Comparison of ENCODE assay signal across 1 cellular context in the genomic region with DNA sequence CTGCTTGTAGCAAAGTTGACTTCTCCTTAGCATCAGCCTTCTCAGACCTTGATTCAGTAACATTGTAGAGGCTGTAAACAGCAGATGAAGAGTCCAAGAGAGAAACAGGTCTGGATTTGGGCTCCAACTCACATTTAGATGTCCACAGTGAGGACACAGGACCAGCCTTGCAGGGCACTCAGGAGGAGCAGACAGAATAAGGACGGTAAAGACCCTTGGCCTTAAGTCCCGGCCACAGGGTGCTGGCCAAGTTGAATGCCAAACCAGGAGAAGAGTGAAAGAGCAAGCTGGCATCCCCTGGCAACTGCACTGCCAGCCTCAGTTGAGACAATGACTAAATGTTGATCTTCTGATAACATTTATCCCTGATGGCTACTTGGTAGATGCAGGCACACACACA.
TF ChIP-seq lines count a peak whose summit lies in the region.

No MANE protein-coding gene starts in this region.

TF ChIP-seq in H1, 55 proteins besides CTCF, POLR2A, EP300 and RAD21 (continued from another document):
- TF ChIP-seq RFX5 (IDR thresholded peaks at IDR 0.05; ENCODE audit: borderline replicate concordance, low read depth, low read length), result no peak
- TF ChIP-seq CHD1 (IDR thresholded peaks at IDR 0.05; ENCODE audit: low read depth, low read length), result no peak
